ENCODE assay signal across 1 cellular context in the genomic region with DNA sequence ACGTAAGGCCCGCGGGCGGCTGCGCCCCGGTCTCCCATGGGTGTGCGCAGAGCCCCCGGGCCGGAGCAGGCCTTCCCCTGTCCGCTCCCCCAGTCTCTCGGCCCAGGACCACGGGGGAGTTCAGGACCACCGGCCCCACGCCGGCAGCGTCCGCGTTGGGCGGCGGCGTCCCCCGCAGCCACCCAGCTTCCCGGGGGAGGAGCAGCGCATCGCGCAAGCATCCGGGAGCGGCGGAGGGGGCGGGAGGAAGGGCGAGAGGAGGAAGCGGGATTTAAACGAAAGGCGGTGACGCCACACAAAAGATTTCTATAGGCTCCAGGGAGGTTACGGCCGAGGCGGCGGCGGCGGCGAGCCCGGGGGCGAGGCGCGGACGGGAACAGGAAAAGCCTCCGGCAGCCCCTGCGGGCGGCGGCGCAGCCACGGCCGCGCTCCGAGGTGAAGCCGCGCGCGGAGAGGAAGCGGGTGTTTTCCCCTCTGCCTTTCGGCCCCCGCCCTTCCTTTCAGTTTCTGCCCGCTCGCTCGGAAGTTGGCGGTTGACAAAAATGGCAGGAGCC.
TF ChIP-seq lines count a peak whose summit lies in the region.

TSS of gene TLNRD1 (plus strand) at position 298 of the 554 bp plus-strand sequence. CDS start 1,349 bp downstream, outside the sequence.

TF ChIP-seq in HEK293, 187 proteins besides CTCF, POLR2A, EP300 and RAD21 (continued from another document and continues in another):
- TF ChIP-seq, protein P1, sequence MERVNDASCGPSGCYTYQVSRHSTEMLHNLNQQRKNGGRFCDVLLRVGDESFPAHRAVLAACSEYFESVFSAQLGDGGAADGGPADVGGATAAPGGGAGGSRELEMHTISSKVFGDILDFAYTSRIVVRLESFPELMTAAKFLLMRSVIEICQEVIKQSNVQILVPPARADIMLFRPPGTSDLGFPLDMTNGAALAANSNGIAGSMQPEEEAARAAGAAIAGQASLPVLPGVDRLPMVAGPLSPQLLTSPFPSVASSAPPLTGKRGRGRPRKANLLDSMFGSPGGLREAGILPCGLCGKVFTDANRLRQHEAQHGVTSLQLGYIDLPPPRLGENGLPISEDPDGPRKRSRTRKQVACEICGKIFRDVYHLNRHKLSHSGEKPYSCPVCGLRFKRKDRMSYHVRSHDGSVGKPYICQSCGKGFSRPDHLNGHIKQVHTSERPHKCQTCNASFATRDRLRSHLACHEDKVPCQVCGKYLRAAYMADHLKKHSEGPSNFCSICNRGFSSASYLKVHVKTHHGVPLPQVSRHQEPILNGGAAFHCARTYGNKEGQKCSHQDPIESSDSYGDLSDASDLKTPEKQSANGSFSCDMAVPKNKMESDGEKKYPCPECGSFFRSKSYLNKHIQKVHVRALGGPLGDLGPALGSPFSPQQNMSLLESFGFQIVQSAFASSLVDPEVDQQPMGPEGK (tag by site-specific recombination; IDR thresholded peaks at IDR 0.05) = peak; percentile 83
- TF ChIP-seq ZNF2 (tag by site-specific recombination; IDR thresholded peaks at IDR 0.05) (0 out of 2 replicates have a peak, but pooled peaks have one; percentile 27), YY1 (tag by site-specific recombination; IDR thresholded peaks at IDR 0.05) (no peak; the same call in 1 of the 2 replicates), ZNF571 (tag by site-specific recombination; IDR thresholded peaks at IDR 0.05) (no peak), ZBTB20 (tag by site-specific recombination; IDR thresholded peaks at IDR 0.05) (peak; percentile 88), ZNF529 (tag by site-specific recombination; IDR thresholded peaks at IDR 0.05; ENCODE audit: insufficient replicate concordance) (no peak), ZNF341 (tag by site-specific recombination; IDR thresholded peaks at IDR 0.05; ENCODE audit: low read depth) (peak; percentile 97), GLIS1 (tag by site-specific recombination; IDR thresholded peaks at IDR 0.05) (peak; percentile 89), ZNF18 (tag by site-specific recombination; IDR thresholded peaks at IDR 0.05) (no peak), ZNF239 (tag by site-specific recombination; IDR thresholded peaks at IDR 0.05) (no peak), OSR2 (tag by site-specific recombination; IDR thresholded peaks at IDR 0.05) (peak; percentile 44; the same call in 1 of the 2 replicates), SP7 (tag by site-specific recombination; IDR thresholded peaks at IDR 0.05) (peak; percentile 43; the same call in 1 of the 2 replicates), ZNF610 (tag by site-specific recombination; IDR thresholded peaks at IDR 0.05; ENCODE audit: borderline replicate concordance) (peak; percentile 67), ZNF169 (tag by site-specific recombination; IDR thresholded peaks at IDR 0.05) (no peak), ZFP37 (tag by site-specific recombination; IDR thresholded peaks at IDR 0.05) (0 out of 2 replicates have a peak, but pooled peaks have one; percentile 65), ZNF174 (tag by site-specific recombination; IDR thresholded peaks at IDR 0.05) (no peak), ZBTB21 (tag by site-specific recombination; IDR thresholded peaks at IDR 0.05) (no peak), ZNF214 (tag by site-specific recombination; IDR thresholded peaks at IDR 0.05; ENCODE audit: borderline replicate concordance) (no peak), ZNF449 (tag by site-specific recombination; IDR thresholded peaks at IDR 0.05) (0 out of 2 replicates have a peak, but pooled peaks have one; percentile 18), ZNF114 (tag by site-specific recombination; IDR thresholded peaks at IDR 0.05) (no peak), ZNF24 (tag by site-specific recombination; IDR thresholded peaks at IDR 0.05) (0 out of 2 replicates have a peak, but pooled peaks have one; percentile 26), MZF1 (tag by site-specific recombination; IDR thresholded peaks at IDR 0.05; ENCODE audit: borderline replicate concordance) (no peak), ZNF501 (tag by site-specific recombination; IDR thresholded peaks at IDR 0.05) (peak; percentile 72; the same call in 1 of the 2 replicates), HIC1 (tag by site-specific recombination; IDR thresholded peaks at IDR 0.05) (no peak), ZNF658 (tag by site-specific recombination; IDR thresholded peaks at IDR 0.05) (no peak), MYNN (tag by site-specific recombination; IDR thresholded peaks at IDR 0.05; ENCODE audit: borderline replicate concordance) (no peak), SP2 (tag by site-specific recombination; IDR thresholded peaks at IDR 0.05) (peak; percentile 91), ZNF404 (tag by site-specific recombination; IDR thresholded peaks at IDR 0.05) (no peak), ZBTB48 (tag by site-specific recombination; IDR thresholded peaks at IDR 0.05) (no peak), REST (tag by site-specific recombination; IDR thresholded peaks at IDR 0.05) (no peak), ZSCAN30 (tag by site-specific recombination; IDR thresholded peaks at IDR 0.05) (peak; percentile 12; the same call in 1 of the 2 replicates), BCL6B (tag by site-specific recombination; IDR thresholded peaks at IDR 0.05) (no peak), IKZF3 (tag by site-specific recombination; IDR thresholded peaks at IDR 0.05) (peak; percentile 57), ZNF654 (tag by site-specific recombination; IDR thresholded peaks at IDR 0.05; ENCODE audit: low read depth) (no peak), KLF1 (tag by site-specific recombination; IDR thresholded peaks at IDR 0.05) (0 out of 2 replicates have a peak, but pooled peaks have one; percentile 13), ZNF394 (tag by site-specific recombination; IDR thresholded peaks at IDR 0.05; ENCODE audit: borderline replicate concordance) (peak; percentile 67)
- TF ChIP-seq, protein P2, sequence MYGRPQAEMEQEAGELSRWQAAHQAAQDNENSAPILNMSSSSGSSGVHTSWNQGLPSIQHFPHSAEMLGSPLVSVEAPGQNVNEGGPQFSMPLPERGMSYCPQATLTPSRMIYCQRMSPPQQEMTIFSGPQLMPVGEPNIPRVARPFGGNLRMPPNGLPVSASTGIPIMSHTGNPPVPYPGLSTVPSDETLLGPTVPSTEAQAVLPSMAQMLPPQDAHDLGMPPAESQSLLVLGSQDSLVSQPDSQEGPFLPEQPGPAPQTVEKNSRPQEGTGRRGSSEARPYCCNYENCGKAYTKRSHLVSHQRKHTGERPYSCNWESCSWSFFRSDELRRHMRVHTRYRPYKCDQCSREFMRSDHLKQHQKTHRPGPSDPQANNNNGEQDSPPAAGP (tag by site-specific recombination; IDR thresholded peaks at IDR 0.05) = peak; percentile 63; the same call in 1 of the 2 replicates
- TF ChIP-seq, protein P3, sequence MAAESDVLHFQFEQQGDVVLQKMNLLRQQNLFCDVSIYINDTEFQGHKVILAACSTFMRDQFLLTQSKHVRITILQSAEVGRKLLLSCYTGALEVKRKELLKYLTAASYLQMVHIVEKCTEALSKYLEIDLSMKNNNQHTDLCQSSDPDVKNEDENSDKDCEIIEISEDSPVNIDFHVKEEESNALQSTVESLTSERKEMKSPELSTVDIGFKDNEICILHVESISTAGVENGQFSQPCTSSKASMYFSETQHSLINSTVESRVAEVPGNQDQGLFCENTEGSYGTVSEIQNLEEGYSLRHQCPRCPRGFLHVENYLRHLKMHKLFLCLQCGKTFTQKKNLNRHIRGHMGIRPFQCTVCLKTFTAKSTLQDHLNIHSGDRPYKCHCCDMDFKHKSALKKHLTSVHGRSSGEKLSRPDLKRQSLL (tag by site-specific recombination; IDR thresholded peaks at IDR 0.05) = no peak
- TF ChIP-seq, protein P4, sequence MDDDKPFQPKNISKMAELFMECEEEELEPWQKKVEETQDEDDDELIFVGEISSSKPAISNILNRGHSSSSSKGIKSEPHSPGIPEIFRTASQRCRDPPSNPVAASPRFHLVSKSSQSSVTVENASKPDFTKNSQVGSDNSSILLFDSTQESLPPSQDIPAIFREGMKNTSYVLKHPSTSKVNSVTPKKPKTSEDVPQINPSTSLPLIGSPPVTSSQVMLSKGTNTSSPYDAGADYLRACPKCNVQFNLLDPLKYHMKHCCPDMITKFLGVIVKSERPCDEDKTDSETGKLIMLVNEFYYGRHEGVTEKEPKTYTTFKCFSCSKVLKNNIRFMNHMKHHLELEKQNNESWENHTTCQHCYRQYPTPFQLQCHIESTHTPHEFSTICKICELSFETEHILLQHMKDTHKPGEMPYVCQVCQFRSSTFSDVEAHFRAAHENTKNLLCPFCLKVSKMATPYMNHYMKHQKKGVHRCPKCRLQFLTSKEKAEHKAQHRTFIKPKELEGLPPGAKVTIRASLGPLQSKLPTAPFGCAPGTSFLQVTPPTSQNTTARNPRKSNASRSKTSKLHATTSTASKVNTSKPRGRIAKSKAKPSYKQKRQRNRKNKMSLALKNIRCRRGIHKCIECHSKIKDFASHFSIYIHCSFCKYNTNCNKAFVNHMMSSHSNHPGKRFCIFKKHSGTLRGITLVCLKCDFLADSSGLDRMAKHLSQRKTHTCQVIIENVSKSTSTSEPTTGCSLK (tag by site-specific recombination; IDR thresholded peaks at IDR 0.05) = no peak
